In genomic region chr20:37914672-37915433, GRCh38 we compare ENCODE assay signal across 1 cellular context.
TF ChIP-seq lines count a peak whose summit lies in the region.

No MANE protein-coding gene starts in this region.

TF ChIP-seq in HepG2, 621 proteins besides CTCF, POLR2A, EP300 and RAD21 (continued from another document and continues in another):
- no peak for TF ChIP-seq ZNF574 (CRISPR knock-in tag; IDR thresholded peaks at IDR 0.05)
- no peak for TF ChIP-seq ZNF354B (CRISPR knock-in tag; IDR thresholded peaks at IDR 0.05)
- no peak for TF ChIP-seq WIZ (CRISPR knock-in tag; IDR thresholded peaks at IDR 0.05)
- TF ChIP-seq STAT5B (CRISPR knock-in tag; IDR thresholded peaks at IDR 0.05) = no peak
- TF ChIP-seq PAF1 (CRISPR knock-in tag; IDR thresholded peaks at IDR 0.05) = no peak
- no peak for TF ChIP-seq CBX1 (IDR thresholded peaks at IDR 0.05; ENCODE audit: low read depth)
- TF ChIP-seq KLF11 (CRISPR knock-in tag; IDR thresholded peaks at IDR 0.05) = no peak
- TF ChIP-seq, protein P1, sequence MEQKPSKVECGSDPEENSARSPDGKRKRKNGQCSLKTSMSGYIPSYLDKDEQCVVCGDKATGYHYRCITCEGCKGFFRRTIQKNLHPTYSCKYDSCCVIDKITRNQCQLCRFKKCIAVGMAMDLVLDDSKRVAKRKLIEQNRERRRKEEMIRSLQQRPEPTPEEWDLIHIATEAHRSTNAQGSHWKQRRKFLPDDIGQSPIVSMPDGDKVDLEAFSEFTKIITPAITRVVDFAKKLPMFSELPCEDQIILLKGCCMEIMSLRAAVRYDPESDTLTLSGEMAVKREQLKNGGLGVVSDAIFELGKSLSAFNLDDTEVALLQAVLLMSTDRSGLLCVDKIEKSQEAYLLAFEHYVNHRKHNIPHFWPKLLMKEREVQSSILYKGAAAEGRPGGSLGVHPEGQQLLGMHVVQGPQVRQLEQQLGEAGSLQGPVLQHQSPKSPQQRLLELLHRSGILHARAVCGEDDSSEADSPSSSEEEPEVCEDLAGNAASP (CRISPR knock-in tag; IDR thresholded peaks at IDR 0.05; ENCODE audit: borderline replicate concordance) = no peak
- TF ChIP-seq THAP9 (CRISPR knock-in tag; IDR thresholded peaks at IDR 0.05; ENCODE audit: borderline replicate concordance) = peak; percentile 60
- TF ChIP-seq ZNF362 (CRISPR knock-in tag; IDR thresholded peaks at IDR 0.05; ENCODE audit: borderline replicate concordance) = peak; percentile 80
- no peak for TF ChIP-seq ZNF552 (CRISPR knock-in tag; IDR thresholded peaks at IDR 0.05; ENCODE audit: borderline replicate concordance)
- TF ChIP-seq ZNF501 (CRISPR knock-in tag; IDR thresholded peaks at IDR 0.05) = peak; percentile 86
- TF ChIP-seq ZNF761 (CRISPR knock-in tag; conservative IDR thresholded peaks at IDR 0.05) = no peak
- no peak for TF ChIP-seq KDM4B (CRISPR knock-in tag; IDR thresholded peaks at IDR 0.05)
- TF ChIP-seq GPN1 (CRISPR knock-in tag; IDR thresholded peaks at IDR 0.05; ENCODE audit: borderline replicate concordance) = no peak; the same call in 1 of the 2 replicates
- TF ChIP-seq, protein P2, sequence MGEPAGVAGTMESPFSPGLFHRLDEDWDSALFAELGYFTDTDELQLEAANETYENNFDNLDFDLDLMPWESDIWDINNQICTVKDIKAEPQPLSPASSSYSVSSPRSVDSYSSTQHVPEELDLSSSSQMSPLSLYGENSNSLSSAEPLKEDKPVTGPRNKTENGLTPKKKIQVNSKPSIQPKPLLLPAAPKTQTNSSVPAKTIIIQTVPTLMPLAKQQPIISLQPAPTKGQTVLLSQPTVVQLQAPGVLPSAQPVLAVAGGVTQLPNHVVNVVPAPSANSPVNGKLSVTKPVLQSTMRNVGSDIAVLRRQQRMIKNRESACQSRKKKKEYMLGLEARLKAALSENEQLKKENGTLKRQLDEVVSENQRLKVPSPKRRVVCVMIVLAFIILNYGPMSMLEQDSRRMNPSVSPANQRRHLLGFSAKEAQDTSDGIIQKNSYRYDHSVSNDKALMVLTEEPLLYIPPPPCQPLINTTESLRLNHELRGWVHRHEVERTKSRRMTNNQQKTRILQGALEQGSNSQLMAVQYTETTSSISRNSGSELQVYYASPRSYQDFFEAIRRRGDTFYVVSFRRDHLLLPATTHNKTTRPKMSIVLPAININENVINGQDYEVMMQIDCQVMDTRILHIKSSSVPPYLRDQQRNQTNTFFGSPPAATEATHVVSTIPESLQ (CRISPR knock-in tag; conservative IDR thresholded peaks at IDR 0.05) = no peak
- TF ChIP-seq, protein P3, sequence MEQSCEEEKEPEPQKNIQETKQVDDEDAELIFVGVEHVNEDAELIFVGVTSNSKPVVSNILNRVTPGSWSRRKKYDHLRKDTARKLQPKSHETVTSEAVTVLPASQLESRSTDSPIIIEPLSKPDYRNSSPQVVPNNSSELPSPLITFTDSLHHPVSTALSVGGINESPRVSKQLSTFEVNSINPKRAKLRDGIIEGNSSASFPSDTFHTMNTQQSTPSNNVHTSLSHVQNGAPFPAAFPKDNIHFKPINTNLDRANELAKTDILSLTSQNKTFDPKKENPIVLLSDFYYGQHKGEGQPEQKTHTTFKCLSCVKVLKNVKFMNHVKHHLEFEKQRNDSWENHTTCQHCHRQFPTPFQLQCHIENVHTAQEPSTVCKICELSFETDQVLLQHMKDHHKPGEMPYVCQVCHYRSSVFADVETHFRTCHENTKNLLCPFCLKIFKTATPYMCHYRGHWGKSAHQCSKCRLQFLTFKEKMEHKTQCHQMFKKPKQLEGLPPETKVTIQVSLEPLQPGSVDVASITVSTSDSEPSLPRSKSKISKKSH (CRISPR knock-in tag; IDR thresholded peaks at IDR 0.05; ENCODE audit: borderline replicate concordance) = peak; percentile 63
- peak; percentile 65; the same call in 1 of the 2 replicates for TF ChIP-seq ZBTB7B (CRISPR knock-in tag; IDR thresholded peaks at IDR 0.05)
- no peak for TF ChIP-seq TEF (CRISPR knock-in tag; IDR thresholded peaks at IDR 0.05)
- TF ChIP-seq SMARCC2 (IDR thresholded peaks at IDR 0.05) = no peak
- no peak for TF ChIP-seq HCFC1 (IDR thresholded peaks at IDR 0.05; ENCODE audit: low read depth, low read length)
- TF ChIP-seq MZF1 (CRISPR knock-in tag; IDR thresholded peaks at IDR 0.05; ENCODE audit: borderline replicate concordance) = peak; percentile 84; the same call in 1 of the 2 replicates
- TF ChIP-seq KMT2B (CRISPR knock-in tag; IDR thresholded peaks at IDR 0.05) = no peak
- 0 out of 2 replicates have a peak, but pooled peaks have one; percentile 81 for TF ChIP-seq ZNF619 (CRISPR knock-in tag; IDR thresholded peaks at IDR 0.05)
- TF ChIP-seq HOXA5 (CRISPR knock-in tag; IDR thresholded peaks at IDR 0.05) = no peak
- TF ChIP-seq ZNF773 (CRISPR knock-in tag; IDR thresholded peaks at IDR 0.05; ENCODE audit: borderline replicate concordance) = no peak
- TF ChIP-seq RXRB (CRISPR knock-in tag; IDR thresholded peaks at IDR 0.05; ENCODE audit: borderline replicate concordance) = no peak
- TF ChIP-seq HOMEZ (CRISPR knock-in tag; IDR thresholded peaks at IDR 0.05; ENCODE audit: low read depth) = no peak
- TF ChIP-seq MTA1 (CRISPR knock-in tag; IDR thresholded peaks at IDR 0.05; ENCODE audit: borderline replicate concordance) = no peak
- TF ChIP-seq, protein P4, sequence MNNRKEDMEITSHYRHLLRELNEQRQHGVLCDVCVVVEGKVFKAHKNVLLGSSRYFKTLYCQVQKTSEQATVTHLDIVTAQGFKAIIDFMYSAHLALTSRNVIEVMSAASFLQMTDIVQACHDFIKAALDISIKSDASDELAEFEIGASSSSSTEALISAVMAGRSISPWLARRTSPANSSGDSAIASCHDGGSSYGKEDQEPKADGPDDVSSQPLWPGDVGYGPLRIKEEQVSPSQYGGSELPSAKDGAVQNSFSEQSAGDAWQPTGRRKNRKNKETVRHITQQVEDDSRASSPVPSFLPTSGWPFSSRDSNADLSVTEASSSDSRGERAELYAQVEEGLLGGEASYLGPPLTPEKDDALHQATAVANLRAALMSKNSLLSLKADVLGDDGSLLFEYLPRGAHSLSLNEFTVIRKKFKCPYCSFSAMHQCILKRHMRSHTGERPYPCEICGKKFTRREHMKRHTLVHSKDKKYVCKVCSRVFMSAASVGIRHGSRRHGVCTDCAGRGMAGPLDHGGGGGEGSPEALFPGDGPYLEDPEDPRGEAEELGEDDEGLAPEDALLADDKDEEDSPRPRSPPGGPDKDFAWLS (CRISPR knock-in tag; IDR thresholded peaks at IDR 0.05; ENCODE audit: borderline replicate concordance) = no peak
- no peak for TF ChIP-seq RORA (CRISPR knock-in tag; IDR thresholded peaks at IDR 0.05)
- TF ChIP-seq, protein P5, sequence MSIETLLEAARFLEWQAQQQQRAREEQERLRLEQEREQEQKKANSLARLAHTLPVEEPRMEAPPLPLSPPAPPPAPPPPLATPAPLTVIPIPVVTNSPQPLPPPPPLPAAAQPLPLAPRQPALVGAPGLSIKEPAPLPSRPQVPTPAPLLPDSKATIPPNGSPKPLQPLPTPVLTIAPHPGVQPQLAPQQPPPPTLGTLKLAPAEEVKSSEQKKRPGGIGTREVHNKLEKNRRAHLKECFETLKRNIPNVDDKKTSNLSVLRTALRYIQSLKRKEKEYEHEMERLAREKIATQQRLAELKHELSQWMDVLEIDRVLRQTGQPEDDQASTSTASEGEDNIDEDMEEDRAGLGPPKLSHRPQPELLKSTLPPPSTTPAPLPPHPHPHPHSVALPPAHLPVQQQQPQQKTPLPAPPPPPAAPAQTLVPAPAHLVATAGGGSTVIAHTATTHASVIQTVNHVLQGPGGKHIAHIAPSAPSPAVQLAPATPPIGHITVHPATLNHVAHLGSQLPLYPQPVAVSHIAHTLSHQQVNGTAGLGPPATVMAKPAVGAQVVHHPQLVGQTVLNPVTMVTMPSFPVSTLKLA (IDR thresholded peaks at IDR 0.05) = no peak
- TF ChIP-seq MTF2 (CRISPR knock-in tag; IDR thresholded peaks at IDR 0.05; ENCODE audit: borderline replicate concordance) = no peak
- peak; percentile 98 for TF ChIP-seq KDM1A (CRISPR knock-in tag; IDR thresholded peaks at IDR 0.05)
- peak; percentile 75 for TF ChIP-seq ZFY (CRISPR knock-in tag; IDR thresholded peaks at IDR 0.05)
- TF ChIP-seq, protein P6, sequence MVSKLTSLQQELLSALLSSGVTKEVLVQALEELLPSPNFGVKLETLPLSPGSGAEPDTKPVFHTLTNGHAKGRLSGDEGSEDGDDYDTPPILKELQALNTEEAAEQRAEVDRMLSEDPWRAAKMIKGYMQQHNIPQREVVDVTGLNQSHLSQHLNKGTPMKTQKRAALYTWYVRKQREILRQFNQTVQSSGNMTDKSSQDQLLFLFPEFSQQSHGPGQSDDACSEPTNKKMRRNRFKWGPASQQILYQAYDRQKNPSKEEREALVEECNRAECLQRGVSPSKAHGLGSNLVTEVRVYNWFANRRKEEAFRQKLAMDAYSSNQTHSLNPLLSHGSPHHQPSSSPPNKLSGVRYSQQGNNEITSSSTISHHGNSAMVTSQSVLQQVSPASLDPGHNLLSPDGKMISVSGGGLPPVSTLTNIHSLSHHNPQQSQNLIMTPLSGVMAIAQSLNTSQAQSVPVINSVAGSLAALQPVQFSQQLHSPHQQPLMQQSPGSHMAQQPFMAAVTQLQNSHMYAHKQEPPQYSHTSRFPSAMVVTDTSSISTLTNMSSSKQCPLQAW (CRISPR knock-in tag; IDR thresholded peaks at IDR 0.05) = peak; percentile 65
- no peak for TF ChIP-seq KLF12 (CRISPR knock-in tag; IDR thresholded peaks at IDR 0.05; ENCODE audit: borderline replicate concordance)
- TF ChIP-seq, protein P7, sequence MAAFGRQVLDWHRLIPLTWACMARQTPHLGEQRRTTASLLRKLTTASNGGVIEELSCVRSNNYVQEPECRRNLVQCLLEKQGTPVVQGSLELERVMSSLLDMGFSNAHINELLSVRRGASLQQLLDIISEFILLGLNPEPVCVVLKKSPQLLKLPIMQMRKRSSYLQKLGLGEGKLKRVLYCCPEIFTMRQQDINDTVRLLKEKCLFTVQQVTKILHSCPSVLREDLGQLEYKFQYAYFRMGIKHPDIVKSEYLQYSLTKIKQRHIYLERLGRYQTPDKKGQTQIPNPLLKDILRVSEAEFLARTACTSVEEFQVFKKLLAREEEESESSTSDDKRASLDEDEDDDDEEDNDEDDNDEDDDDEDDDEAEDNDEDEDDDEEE (CRISPR knock-in tag; IDR thresholded peaks at IDR 0.05) = peak; percentile 88
